32 cellular contexts compared by ENCODE assay signal in the genomic region with DNA sequence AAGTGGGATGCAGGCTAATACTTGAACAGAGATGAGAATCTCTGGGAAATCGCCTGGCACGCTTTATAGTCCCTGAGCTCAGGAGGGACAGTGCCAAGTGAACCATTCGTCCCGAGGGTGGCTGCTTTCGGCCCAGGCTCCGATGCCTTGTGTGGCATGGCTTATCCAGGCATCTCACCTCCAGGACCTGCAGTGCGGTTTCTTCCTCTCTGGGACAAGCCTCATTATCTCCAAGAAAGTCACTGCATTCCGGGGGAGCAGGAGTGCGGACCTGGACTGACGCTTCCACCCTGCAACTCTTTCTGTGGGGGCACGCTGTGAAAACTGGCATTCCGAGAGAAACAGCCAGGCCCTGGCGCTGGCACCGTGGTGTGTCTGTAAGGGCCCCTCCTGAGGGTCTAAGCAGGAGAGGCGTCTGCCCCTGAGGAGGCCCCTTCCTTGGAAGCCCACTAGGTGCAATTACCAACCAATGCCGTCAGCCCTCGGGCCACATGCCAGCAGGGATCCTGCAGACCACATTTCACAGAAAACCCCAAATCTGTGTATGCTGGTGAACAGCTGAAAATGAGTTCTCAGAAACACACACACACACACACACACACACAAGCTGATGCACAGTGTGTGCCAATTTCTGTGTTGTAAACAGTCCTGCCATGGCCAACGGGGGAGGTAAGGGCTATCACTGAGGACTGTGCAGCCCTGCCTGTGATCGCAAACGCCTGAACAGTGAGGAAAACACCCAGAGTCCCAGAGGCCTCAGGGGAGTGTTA.
"Had no signal": no experiment of that assay in that cellular context is flagged by ENCODE, and none has a peak within 500 bp of the region (broad histone marks: within the 10 kb centered on the region; RNA-seq: fewer than 3 reads in every experiment).

No MANE protein-coding gene starts in this region.

- H3K27me3 Mint-ChIP-seq: activated CD4-positive, alpha-beta memory T cell treated with anti-CD3 and anti-CD28 coated beads, Interleukin-2, amount 10 ng/mL, durations not matched to agents 7 days and 5 days; brain had no signal

- H3K4me1 Mint-ChIP-seq: activated CD4-positive, alpha-beta memory T cell treated with anti-CD3 and anti-CD28 coated beads, Interleukin-2, amount 10 ng/mL, durations not matched to agents 7 days and 5 days; activated CD8-positive, alpha-beta memory T cell treated with anti-CD3 and anti-CD28 coated beads, Interleukin-2, amount 10 ng/mL, durations not matched to agents 7 days and 5 days had no signal

- DNase-seq: activated CD4-positive, alpha-beta memory T cell treated with anti-CD3 and anti-CD28 coated beads, Interleukin-2, amount 10 ng/mL, durations not matched to agents 7 days and 5 days; activated CD4-positive, alpha-beta T cell treated with anti-CD3 and anti-CD28 coated beads for 1 hour; activated CD4-positive, alpha-beta T cell treated with anti-CD3 and anti-CD28 coated beads for 48 hours; activated CD4-positive, CD25-positive, alpha-beta regulatory T cell; activated CD8-positive, alpha-beta memory T cell treated with anti-CD3 and anti-CD28 coated beads for 24 hours; activated CD8-positive, alpha-beta memory T cell treated with anti-CD3 and anti-CD28 coated beads, Interleukin-2, amount 10 ng/mL, durations not matched to agents 7 days and 5 days; activated CD8-positive, alpha-beta memory T cell treated with anti-CD3 and anti-CD28 coated beads, Interleukin-2, amount 50 U/mL, for 48 hours; activated gamma-delta T cell treated with Interleukin-2 at 50 U/mL for 16 hours; activated naive CD4-positive, alpha-beta T cell treated with anti-CD3 and anti-CD28 coated beads for 36 hours; central memory CD4-positive, alpha-beta T cell; Karpas-422; KBM-7; NCI-H1105; NCI-H1417 treated with DMSO at 0.1 percent for 48 hours; NCI-H187 treated with DMSO at 0.1 percent for 48 hours; NCI-H2081; NCI-H2171 treated with DMSO at 0.1 percent for 48 hours; NCI-H2227 treated with DMSO at 0.1 percent for 48 hours; NCI-H446; NCI-H510A treated with DMSO at 0.1 percent for 48 hours; Right ventricle myocardium superior; RPMI8226; SW 1271; T-helper 1 cell; T-helper 2 cell; T-helper 9 cell had no signal

- H3K36me3 ChIP-seq: adrenal gland had no signal

- ATAC-seq: activated CD8-positive, alpha-beta memory T cell treated with anti-CD3 and anti-CD28 coated beads, Interleukin-2, amount 10 ng/mL, durations not matched to agents 7 days and 5 days; activated naive CD4-positive, alpha-beta T cell treated with anti-CD3 and anti-CD28 coated beads, Interleukin-2, amount 50 U/mL, for 72 hours; Panc1 had no signal

- H3K27ac ChIP-seq: adrenal gland, VCaP had no signal

- H3K9me3 ChIP-seq: adrenal gland had no signal

- H3K4me3 ChIP-seq: adrenal gland had no signal

- H3K4me3 Mint-ChIP-seq: activated CD4-positive, alpha-beta memory T cell treated with anti-CD3 and anti-CD28 coated beads, Interleukin-2, amount 10 ng/mL, durations not matched to agents 7 days and 5 days; activated CD8-positive, alpha-beta memory T cell treated with anti-CD3 and anti-CD28 coated beads, Interleukin-2, amount 10 ng/mL, durations not matched to agents 7 days and 5 days; activated naive CD4-positive, alpha-beta T cell treated with anti-CD3 and anti-CD28 coated beads for 36 hours; activated T-helper 1 cell treated with anti-CD3 and anti-CD28 coated beads, Interleukin-12 subunit alpha, Interleukin-12 subunit beta, Interleukin-2, Interleukin-4 antibody, amounts not matched to agents 30 ng/mL and 10 ng/mL and 1 ng/mL, durations not matched to agents 14 hours and 24 hours and 36 hours; brain had no signal

- H3K4me1 ChIP-seq: adrenal gland had no signal

- H3K27ac Mint-ChIP-seq: activated CD4-positive, alpha-beta memory T cell treated with anti-CD3 and anti-CD28 coated beads, Interleukin-2, amount 10 ng/mL, durations not matched to agents 7 days and 5 days; activated CD8-positive, alpha-beta memory T cell treated with anti-CD3 and anti-CD28 coated beads, Interleukin-2, amount 10 ng/mL, durations not matched to agents 7 days and 5 days; activated naive CD4-positive, alpha-beta T cell treated with anti-CD3 and anti-CD28 coated beads for 36 hours; activated naive CD4-positive, alpha-beta T cell treated with anti-CD3 and anti-CD28 coated beads, Interleukin-2, amount 50 U/mL, for 72 hours; activated T-helper 1 cell treated with anti-CD3 and anti-CD28 coated beads, Interleukin-12 subunit alpha, Interleukin-12 subunit beta, Interleukin-2, Interleukin-4 antibody, amounts not matched to agents 30 ng/mL and 10 ng/mL and 1 ng/mL, durations not matched to agents 14 hours and 24 hours and 36 hours; brain had no signal
